28 cellular contexts compared by ENCODE assay signal in the genomic region with DNA sequence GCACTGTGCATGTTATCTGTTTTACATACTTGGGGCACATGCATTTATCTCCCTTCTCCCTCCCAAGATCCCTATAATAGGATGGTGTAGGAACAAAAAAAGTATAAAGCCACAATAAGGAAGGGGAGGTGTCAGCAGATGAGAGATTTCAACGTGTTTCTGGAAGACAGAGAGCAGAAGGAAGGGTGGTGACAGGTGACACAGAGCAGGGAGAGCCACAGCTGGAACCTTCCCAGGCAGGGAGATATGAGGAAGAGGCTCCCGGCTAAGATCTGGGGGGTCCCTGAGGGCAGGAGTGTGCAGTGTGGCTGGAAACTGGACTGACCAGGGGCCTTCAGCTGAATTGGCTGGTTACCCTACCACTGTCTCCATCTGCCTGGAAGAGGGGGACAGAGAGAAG.
"Had no signal": no experiment of that assay in that cellular context is flagged by ENCODE, and none has a peak within 500 bp of the region (broad histone marks: within the 10 kb centered on the region; RNA-seq: fewer than 3 reads in every experiment).

No MANE protein-coding gene starts in this region.

- H3K27ac ChIP-seq: lower lobe of right lung, neutrophil, parathyroid adenoma, psoas muscle, skin epidermis, stomach, testis, thyroid gland, transverse colon, upper lobe of left lung, vagina had no signal

- H3K79me2 ChIP-seq: parathyroid adenoma had no signal

- DNase-seq: hypothalamus; immature natural killer cell; kidney; lower lobe of right lung; midbrain; naive thymus-derived CD8-positive, alpha-beta T cell; occipital lobe; psoas muscle; stimulated activated CD4-positive, alpha-beta T cell treated with anti-CD3 and anti-CD28 coated beads, Interleukin-12 subunit alpha, Interleukin-12 subunit beta, amount 100 ng/mL, for 4 hours; stimulated activated CD4-positive, alpha-beta T cell treated with anti-CD3 and anti-CD28 coated beads, Interleukin-15, amount 100 ng/mL, for 24 hours; stimulated activated CD4-positive, alpha-beta T cell treated with anti-CD3 and anti-CD28 coated beads, Interleukin-2, amount 100 ng/mL, for 24 hours; stimulated activated CD4-positive, alpha-beta T cell treated with anti-CD3 and anti-CD28 coated beads, Interleukin-4, amount 100 ng/mL, for 1 hour; stimulated activated naive B cell treated with anti-CD40 and anti-IgM and Interleukin-4, amounts not matched to agents 10 μg/mL and 1 μg/mL and 100 μg/mL, for 72 hours; stimulated activated naive CD8-positive, alpha-beta T cell treated with anti-CD3 and anti-CD28 coated beads, Interleukin-15, Interleukin-2, amounts not matched to agents 100 U/mL and 50 U/mL, for 24 hours; stomach; testis; thyroid gland; transverse colon; upper lobe of left lung had no signal

- H3K4me1 Mint-ChIP-seq: immature natural killer cell; memory B cell; stimulated activated naive B cell treated with anti-CD40 and anti-IgM and Interleukin-4, amounts not matched to agents 10 μg/mL and 1 μg/mL and 100 μg/mL, for 72 hours had no signal

- H2AFZ ChIP-seq: parathyroid adenoma had no signal

- H3K9me3 ChIP-seq: lower lobe of right lung, neutrophil, psoas muscle, testis, thyroid gland, transverse colon, upper lobe of left lung, vagina had no signal

- H3K4me3 ChIP-seq: lower lobe of right lung, psoas muscle, skin epidermis, stomach, testis, thyroid gland, transverse colon, upper lobe of left lung, vagina had no signal

- H3K9me3 Mint-ChIP-seq: immature natural killer cell; memory B cell; naive thymus-derived CD8-positive, alpha-beta T cell; stimulated activated naive B cell treated with anti-CD40 and anti-IgM and Interleukin-4, amounts not matched to agents 10 μg/mL and 1 μg/mL and 100 μg/mL, for 72 hours had no signal

- FAIRE-seq: islet of Langerhans, kidney had no signal

- H3K9ac ChIP-seq: parathyroid adenoma had no signal

- H3K27me3 Mint-ChIP-seq: naive thymus-derived CD8-positive, alpha-beta T cell had no signal

- H3K27ac Mint-ChIP-seq: immature natural killer cell; memory B cell; naive thymus-derived CD8-positive, alpha-beta T cell; nephron; stimulated activated naive B cell treated with anti-CD40 and anti-IgM and Interleukin-4, amounts not matched to agents 10 μg/mL and 1 μg/mL and 100 μg/mL, for 72 hours had no signal

- H3K27me3 ChIP-seq: neutrophil, stomach, testis, thyroid gland, transverse colon, upper lobe of left lung, vagina had no signal

- H3K4me3 Mint-ChIP-seq: immature natural killer cell; memory B cell; naive thymus-derived CD8-positive, alpha-beta T cell; nephron; neural crest cell; stimulated activated naive B cell treated with anti-CD40 and anti-IgM and Interleukin-4, amounts not matched to agents 10 μg/mL and 1 μg/mL and 100 μg/mL, for 72 hours had no signal

- H3K36me3 ChIP-seq: lower lobe of right lung, neutrophil, stomach, thyroid gland, transverse colon, upper lobe of left lung, vagina had no signal

- H3K4me1 ChIP-seq: lower lobe of right lung, parathyroid adenoma, psoas muscle, stomach, testis, thyroid gland, transverse colon, upper lobe of left lung, vagina had no signal

- ATAC-seq: lower lobe of right lung; naive thymus-derived CD8-positive, alpha-beta T cell; psoas muscle; sciatic nerve; stimulated activated naive B cell treated with anti-CD40 and anti-IgM and Interleukin-4, amounts not matched to agents 10 μg/mL and 1 μg/mL and 100 μg/mL, for 72 hours; stimulated activated naive CD8-positive, alpha-beta T cell treated with anti-CD3 and anti-CD28 coated beads, Interleukin-15, Interleukin-2, amounts not matched to agents 100 U/mL and 50 U/mL, for 24 hours had no signal

- H3K36me3 Mint-ChIP-seq: immature natural killer cell; memory B cell; naive thymus-derived CD8-positive, alpha-beta T cell; stimulated activated naive B cell treated with anti-CD40 and anti-IgM and Interleukin-4, amounts not matched to agents 10 μg/mL and 1 μg/mL and 100 μg/mL, for 72 hours had no signal
